7 cellular contexts compared by ENCODE assay signal in the genomic region with DNA sequence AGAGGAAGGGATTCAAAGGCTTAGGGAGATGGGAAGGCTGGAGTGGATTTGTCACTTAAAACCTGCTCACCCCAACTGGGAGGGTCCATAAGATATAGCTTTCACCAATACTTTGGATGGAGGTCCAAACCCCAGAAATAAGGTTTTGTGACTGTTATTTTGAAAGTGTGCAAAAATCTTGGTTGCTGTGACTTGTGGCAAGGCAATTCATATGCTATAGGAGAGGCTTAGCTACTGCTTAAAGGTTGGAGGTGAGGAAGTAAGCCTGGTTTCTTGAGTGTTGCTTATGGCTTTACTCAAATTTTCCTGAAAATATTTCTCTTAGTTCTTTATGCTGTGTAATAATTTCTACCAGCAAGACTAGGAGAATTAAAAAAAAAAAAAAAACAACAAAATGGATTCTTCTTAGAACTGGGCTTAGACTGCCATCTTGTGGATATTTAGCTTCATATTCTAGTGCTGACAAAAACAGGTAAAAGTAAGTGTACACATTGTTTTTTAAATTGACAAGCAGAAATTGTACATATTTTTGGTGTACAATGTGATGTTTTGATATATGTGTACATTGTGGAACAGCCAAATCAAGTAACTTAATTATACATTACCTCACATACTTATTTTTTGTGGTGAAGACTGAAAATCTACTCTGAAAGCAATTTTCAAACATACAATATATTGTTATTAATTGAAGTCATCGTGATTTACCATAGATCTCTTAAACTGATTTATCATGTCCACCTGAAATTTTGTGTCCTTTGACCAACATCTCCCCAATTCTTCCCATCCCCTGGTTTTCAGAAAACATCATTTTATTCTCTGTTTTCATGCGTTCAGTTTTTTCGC. TPM values are rescaled to one million over a fixed set of nuclear protein-coding genes. Genes with fewer than 3 reads are reported as not detected.
DNase-seq lines count a peak whose midpoint lies in the region; ATAC-seq and TF ChIP-seq lines count a peak whose summit lies in the region.

No MANE protein-coding gene starts in this region.

- no peak overlapping the region for H3K14ac ChIP-seq in neuronal stem cell (ENCODE audit: low read length)

- CTCF ChIA-PET in GM10248 (lab: Yijun Ruan, JAX): interaction anchor here (0.6 to 6.3 kb wide), 42 partner anchors 8 to 780 kb away, joined by 3 to 85 read pairs (median 4); a partner anchor contains a TSS
- CTCF ChIA-PET in RWPE1 (lab: Yijun Ruan, JAX): interaction anchor here (0.5 to 1.6 kb wide), 26 partner anchors 11 to 1010 kb away, joined by 3 to 17 read pairs (median 4); a partner anchor contains a TSS

- no peak overlapping the region for H2AK5ac ChIP-seq in neuronal stem cell (ENCODE audit: low read depth, low read length)

- no peak overlapping the region for H4K8ac ChIP-seq in neuronal stem cell (ENCODE audit: low read depth, low read length)

- TF ChIP-seq CTCF in GM10248 (IDR thresholded peaks at IDR 0.05; ENCODE audit: control extremely low read depth, extremely low read depth, low read depth, missing control alignments) (peak; percentile 44), RWPE1 (conservative IDR thresholded peaks at IDR 0.05; ENCODE audit: low read depth) (peak; percentile 55), epithelial cell of proximal tubule (conservative IDR thresholded peaks at IDR 0.05; ENCODE audit: low read depth, low read length) (peak; percentile 59)

- ATAC-seq in HG03175 (IDR thresholded peaks at IDR 0.05; ENCODE audit: unreplicated experiment): no peak

- DNase-seq in GM10248 (ENCODE audit: extremely low spot score): no peak
- DNase-seq in M059J (ENCODE audit: low read depth): peak; percentile 70
- DNase-seq in RWPE1 (ENCODE audit: low spot score): peak; percentile 18
- DNase-seq in epithelial cell of proximal tubule (ENCODE audit: low read depth): no peak
- DNase-seq in neuronal stem cell (ENCODE audit: low spot score): peak; percentile 24
- DNase-seq in activated naive CD4-positive, alpha-beta T cell (lab: John Stamatoyannopoulos, UW): no peak

- POLR2A ChIA-PET in GM10248 (lab: Yijun Ruan, JAX) (interaction anchor here (0.6 kb wide), 2 partner anchors 223 to 825 kb away, joined by 3 to 6 read pairs; no protein-coding TSS in a partner anchor), RWPE1 (lab: Yijun Ruan, JAX; ENCODE audit: low non-redundant PET) (no interaction called here)

- no peak overlapping the region for H3K4ac ChIP-seq in neuronal stem cell (ENCODE audit: low read length)

- no peak overlapping the region for H4K91ac ChIP-seq in neuronal stem cell (ENCODE audit: low read depth, low read length, poor library complexity)

- no peaks in the 10 kb centered on the region for H3K4me1 ChIP-seq in neuronal stem cell (ENCODE audit: control insufficient read depth in 2 of 2, insufficient read depth in 1 of 2, low read depth in 1 of 2, low read length in 2 of 2)

- H2BK120ac ChIP-seq in neuronal stem cell (ENCODE audit: low read depth, low read length): no peak overlapping the region

- no peak overlapping the region for H2AFZ ChIP-seq in neuronal stem cell (ENCODE audit: low read length)

- no peaks in the 10 kb centered on the region for H3K27me3 ChIP-seq in neuronal stem cell (ENCODE audit: control insufficient read depth in 3 of 3, insufficient read depth in 3 of 3, low read depth in 1 of 3, low read length in 3 of 3)

- no peak overlapping the region for H2BK15ac ChIP-seq in neuronal stem cell (ENCODE audit: low read length)

- H3K4me2 ChIP-seq in neuronal stem cell (ENCODE audit: insufficient read depth, low read length, poor library complexity, severe bottlenecking): no peak overlapping the region

- H2BK12ac ChIP-seq in neuronal stem cell (ENCODE audit: low read length): no peak overlapping the region

- H3K36me3 ChIP-seq in neuronal stem cell (replicated peaks in 1 of 2; ENCODE audit: control insufficient read depth in 2 of 2, insufficient read depth in 2 of 2, low read length in 2 of 2): no peaks in the 10 kb centered on the region

- H3K23ac ChIP-seq in neuronal stem cell (ENCODE audit: low read depth, low read length, poor library complexity): no peak overlapping the region

- H3K9me3 ChIP-seq in neuronal stem cell (replicated peaks in 1 of 2; ENCODE audit: control insufficient read depth in 2 of 2, insufficient read depth in 1 of 2, low read depth in 1 of 2, low read length in 2 of 2): no peaks in the 10 kb centered on the region

- WGBS in neuronal stem cell (ENCODE audit: extremely low coverage in 2 of 2, insufficient read length in 2 of 2, insufficient replicate concordance in 1 of 2), 2 donors: no CpG with 5 or more reads among the region's 3 CpGs

- no peak overlapping the region for H3K27ac ChIP-seq in RWPE1
- H3K27ac ChIP-seq in neuronal stem cell (replicated peaks; ENCODE audit: low read length): no peak overlapping the region

- no peak overlapping the region for H3K18ac ChIP-seq in neuronal stem cell (ENCODE audit: low read length)

- H3K9ac ChIP-seq in neuronal stem cell (ENCODE audit: low read depth, low read length, poor library complexity): no peak overlapping the region

- no peak overlapping the region for H2BK5ac ChIP-seq in neuronal stem cell (ENCODE audit: low read length)

- no peaks in the 10 kb centered on the region for H3K79me1 ChIP-seq in neuronal stem cell (ENCODE audit: low read depth, low read length)

- H3K4me3 ChIP-seq in epithelial cell of proximal tubule (ENCODE audit: low read depth, low read length): no peak overlapping the region
- H3K4me3 ChIP-seq in neuronal stem cell (ENCODE audit: low read length in 2 of 2): no peak overlapping the region

RNA-seq across cellular contexts. Expression of a gene that starts 23.0 kb away (rescaled TPM):
- total RNA-seq in M059J (2014; rRNA removed; shearing (Covaris generic)): not detected in 2 replicates
- total RNA-seq in epithelial cell of proximal tubule: not detected in 2 replicates
- not detected for polyA plus RNA-seq in neuronal stem cell (2013, experiment 1 of 2)
- not detected for polyA plus RNA-seq in neuronal stem cell (2013, experiment 2 of 2)

RNA-seq across cellular contexts. Expression of a gene that starts 34.4 kb away (rescaled TPM):
- total RNA-seq in M059J (2014; rRNA removed; shearing (Covaris generic)): 14.9 and 17.7 TPM in 2 replicates
- total RNA-seq in epithelial cell of proximal tubule: 23.9 and 41.6 TPM in 2 replicates
- polyA plus RNA-seq in neuronal stem cell (2013, experiment 1 of 2): 1.2 TPM
- 1.00 TPM for polyA plus RNA-seq in neuronal stem cell (2013, experiment 2 of 2)

RNA-seq across cellular contexts. Expression of a gene that starts 57.5 kb away (rescaled TPM):
- not detected in 2 replicates for total RNA-seq in M059J (2014; rRNA removed; shearing (Covaris generic))
- total RNA-seq in epithelial cell of proximal tubule: 0.58 and 1.4 TPM in 2 replicates
- 0.01 TPM for polyA plus RNA-seq in neuronal stem cell (2013, experiment 1 of 2)
- not detected for polyA plus RNA-seq in neuronal stem cell (2013, experiment 2 of 2)

Comparison
In these comparisons a context has a peak if more than half of its experiments do, and no peak if none do; other contexts are left out.
1. DNase-seq: peak in M059J (single experiment), RWPE1 (single experiment) and neuronal stem cell (single experiment); none in GM10248 (single experiment), epithelial cell of proximal tubule (single experiment) and activated naive CD4-positive, alpha-beta T cell (0 of 4).
2. Peak in every context shown above with its lines, with median percentiles within 50 percentile points of each other: CTCF ChIP-seq.